In genomic region chr7:116271980-116272886, GRCh38 we compare ENCODE assay signal across 8 cellular contexts.
A peak's percentile ranks its signal among the peaks of the same experiment; 100 is the strongest.
DNase-seq lines count a peak whose midpoint lies in the region; ATAC-seq and TF ChIP-seq lines count a peak whose summit lies in the region.

No MANE protein-coding gene starts in this region.

- no peaks in the 10 kb centered on the region for H3K36me3 ChIP-seq in RWPE2 (ENCODE audit: low read depth)
- H3K36me3 ChIP-seq in gastroesophageal sphincter, result no peaks in the 10 kb centered on the region
- H3K36me3 ChIP-seq in skeletal muscle satellite cell (ENCODE audit: insufficient read depth, low read length), result no peaks in the 10 kb centered on the region
- no peaks in the 10 kb centered on the region for H3K36me3 ChIP-seq in MM.1S (replicated peaks; ENCODE audit: insufficient read depth, low read length)

- H3K4me1 ChIP-seq in RWPE2 (ENCODE audit: insufficient read depth, poor library complexity, severe bottlenecking) (peaks cover 50% of the 10 kb centered on the region), gastroesophageal sphincter (peaks cover 15 to 68% (median 27%) of the 10 kb centered on the region in 3 donors), skeletal muscle satellite cell (ENCODE audit: control insufficient read depth, insufficient read depth, low read length) (peaks cover 49% of the 10 kb centered on the region), MM.1S (ENCODE audit: low read length) (peaks cover 6% of the 10 kb centered on the region)

- no peak overlapping the region for H3K4me3 Mint-ChIP-seq in endothelial cell (ENCODE audit: unreplicated experiment)

- 6 to 13% methylated on average over 4 of the region's 4 CpGs for WGBS in gastroesophageal sphincter (ENCODE audit: low coverage in 1 of 2), 2 donors

- H3K27me3 ChIP-seq in RWPE2 (ENCODE audit: insufficient read depth, poor library complexity, severe bottlenecking), result no peaks in the 10 kb centered on the region
- no peaks in the 10 kb centered on the region for H3K27me3 ChIP-seq in gastroesophageal sphincter
- H3K27me3 ChIP-seq in skeletal muscle satellite cell (ENCODE audit: control insufficient read depth, insufficient read depth, low read length), result no peaks in the 10 kb centered on the region
- no peaks in the 10 kb centered on the region for H3K27me3 ChIP-seq in MM.1S (replicated peaks; ENCODE audit: insufficient read depth, low read length)

- ATAC-seq in GM18873 (IDR thresholded peaks at IDR 0.05; ENCODE audit: low FRiP score, unreplicated experiment), result peak; percentile 53
- ATAC-seq in RWPE2 (ENCODE audit: low read depth), result peak; percentile 97
- ATAC-seq in gastroesophageal sphincter, result peak; percentile 94

- no peak overlapping the region for H2AFZ ChIP-seq in MM.1S (ENCODE audit: low read length)

- TF ChIP-seq EP300 in gastroesophageal sphincter (IDR thresholded peaks at IDR 0.05), result peak; percentile 44

- H3K27me3 Mint-ChIP-seq in endothelial cell (ENCODE audit: unreplicated experiment), result no peaks in the 10 kb centered on the region

- no peak overlapping the region for H3K4me3 ChIP-seq in RWPE2 (ENCODE audit: severe bottlenecking)
- H3K4me3 ChIP-seq in gastroesophageal sphincter, result peak overlapping the region in 1 of 2 donors; percentile 24
- peak overlapping the region; percentile 54 for H3K4me3 ChIP-seq in skeletal muscle satellite cell (ENCODE audit: low read length)
- H3K4me3 ChIP-seq in MM.1S (ENCODE audit: low read length), result no peak overlapping the region

- H3K79me2 ChIP-seq in MM.1S (ENCODE audit: low read length), result no peaks in the 10 kb centered on the region

- no peak for TF ChIP-seq POLR2A in gastroesophageal sphincter (IDR thresholded peaks at IDR 0.05)

- DNase-seq in RWPE2 (ENCODE audit: low spot score) (peak; percentile 77), endothelial cell (ENCODE audit: low spot score) (no peak), NCI-H2029 treated with DMSO at 0.1 percent for 48 hours (lab: John Stamatoyannopoulos, UW) (no peak), MM.1S (no peak), germinal center (ENCODE audit: low spot score) (no peak)

- H3K9me3 ChIP-seq in RWPE2 (ENCODE audit: severe bottlenecking) (no peaks in the 10 kb centered on the region), gastroesophageal sphincter (no peaks in the 10 kb centered on the region), skeletal muscle satellite cell (replicated peaks; ENCODE audit: low read length) (no peaks in the 10 kb centered on the region), MM.1S (replicated peaks; ENCODE audit: insufficient read depth, low read length) (no peaks in the 10 kb centered on the region)

- H4K20me1 ChIP-seq in MM.1S (ENCODE audit: insufficient read depth, low read length), result no peaks in the 10 kb centered on the region

- peak overlapping the region; percentile 99 for H3K27ac ChIP-seq in RWPE2 (ENCODE audit: poor library complexity, severe bottlenecking)
- H3K27ac ChIP-seq in gastroesophageal sphincter, result peak overlapping the region; percentile 82 to 96 (median 83)
- H3K27ac ChIP-seq in MM.1S (ENCODE audit: low read length), result no peak overlapping the region

- H3K9ac ChIP-seq in skeletal muscle satellite cell (ENCODE audit: low read depth, low read length) (peak overlapping the region; percentile 73), MM.1S (ENCODE audit: low read length) (no peak overlapping the region)

- H3K4me1 Mint-ChIP-seq in endothelial cell (ENCODE audit: unreplicated experiment), result no peaks in the 10 kb centered on the region

- H3K4me2 ChIP-seq in skeletal muscle satellite cell (ENCODE audit: low read length) (peak overlapping the region; percentile 81), MM.1S (ENCODE audit: low read depth, low read length) (no peak overlapping the region)

- H3K9me2 ChIP-seq in MM.1S (replicated peaks; ENCODE audit: insufficient read depth, low read length), result no peaks in the 10 kb centered on the region

- H3K27ac Mint-ChIP-seq in endothelial cell (ENCODE audit: unreplicated experiment), result no peak overlapping the region

- no peak for TF ChIP-seq CTCF in RWPE2 (IDR thresholded peaks at IDR 0.05; ENCODE audit: poor library complexity, severe bottlenecking)
- TF ChIP-seq CTCF in gastroesophageal sphincter (IDR thresholded peaks at IDR 0.05), result peak in 1 of 4 experiments; percentile 6
- no peak for TF ChIP-seq CTCF in endothelial cell (IDR thresholded peaks at IDR 0.05; ENCODE audit: unreplicated experiment)
- TF ChIP-seq CTCF in MM.1S (IDR thresholded peaks at IDR 0.05; ENCODE audit: low read length), result no peak

- no peaks in the 10 kb centered on the region for H3K9me3 Mint-ChIP-seq in endothelial cell (ENCODE audit: unreplicated experiment)

- H3K36me3 Mint-ChIP-seq in endothelial cell (ENCODE audit: low read depth, unreplicated experiment), result no peaks in the 10 kb centered on the region

- H3F3A ChIP-seq in MM.1S (ENCODE audit: insufficient read depth, low read length), result no peaks in the 10 kb centered on the region
